9 cellular contexts compared by ENCODE assay signal in genomic region chr20:32155017-32155965, GRCh38. TPM values are rescaled to one million over a fixed set of nuclear protein-coding genes. Genes with fewer than 3 reads are reported as not detected.
DNase-seq lines count a peak whose midpoint lies in the region; ATAC-seq and TF ChIP-seq lines count a peak whose summit lies in the region.
"Had no signal": no experiment of that assay in that cellular context is flagged by ENCODE, and none has a peak within 500 bp of the region (broad histone marks: within the 10 kb centered on the region; RNA-seq: fewer than 3 reads in every experiment).

No MANE protein-coding gene starts in this region.

- H3K18ac ChIP-seq in trophoblast cell (ENCODE audit: low read length): no peak overlapping the region

- no peak overlapping the region for H2BK120ac ChIP-seq in trophoblast cell (ENCODE audit: insufficient read depth, low read length, poor library complexity)

- no peak overlapping the region for H2BK12ac ChIP-seq in trophoblast cell (ENCODE audit: low read length)

- CTCF ChIA-PET in Caco-2 (lab: Charles Lee): no interaction called here

- TF ChIP-seq CTCF in Caco-2 (IDR thresholded peaks at IDR 0.05; ENCODE audit: insufficient read depth in 1 of 2, low read depth in 1 of 2, low read length in 1 of 2, severe bottlenecking in 1 of 2, unreplicated experiment in 1 of 2): peak; percentile 73 to 92
- peak; percentile 22 for TF ChIP-seq CTCF in HFF-Myc (IDR thresholded peaks at IDR 0.05; ENCODE audit: low read depth, low read length, missing control alignments)
- peak; percentile 39 for TF ChIP-seq CTCF in cardiac muscle cell (IDR thresholded peaks at IDR 0.05; ENCODE audit: low read depth, low read length)

- H3K36me3 Mint-ChIP-seq in Caco-2 (ENCODE audit: insufficient read depth, unreplicated experiment): peaks cover 81% of the 10 kb centered on the region
- H3K36me3 Mint-ChIP-seq in activated naive CD4-positive, alpha-beta T cell treated with anti-CD3 and anti-CD28 coated beads, Interleukin-2, amount 50 U/mL, for 72 hours: peaks cover 0 to 15% of the 10 kb centered on the region in 2 donors

- POLR2A ChIA-PET in Caco-2 (lab: Charles Lee): no interaction called here

- no peaks in the 10 kb centered on the region for H3K9me3 ChIP-seq in Caco-2
- H3K9me3 ChIP-seq in NT2/D1 (ENCODE audit: insufficient read depth, low read length): no peaks in the 10 kb centered on the region
- no peaks in the 10 kb centered on the region for H3K9me3 ChIP-seq in cardiac muscle cell (ENCODE audit: low read depth)
- no peaks in the 10 kb centered on the region for H3K9me3 ChIP-seq in trophoblast cell (ENCODE audit: insufficient read depth, low read depth, low read length)

- no peak overlapping the region for H4K8ac ChIP-seq in trophoblast cell (ENCODE audit: low read depth, low read length)

- no peak overlapping the region for H3K4me3 Mint-ChIP-seq in Caco-2 (ENCODE audit: unreplicated experiment)

- H3K23ac ChIP-seq in trophoblast cell (ENCODE audit: low read length): no peak overlapping the region

- ATAC-seq in activated naive CD4-positive, alpha-beta T cell treated with anti-CD3 and anti-CD28 coated beads, Interleukin-2, amount 50 U/mL, for 72 hours: peak; percentile 52 to 75
- no peak for ATAC-seq in HG03175 (IDR thresholded peaks at IDR 0.05; ENCODE audit: unreplicated experiment)
- ATAC-seq in GM18505 (IDR thresholded peaks at IDR 0.05; ENCODE audit: unreplicated experiment): no peak

- no peak overlapping the region for H2AK5ac ChIP-seq in trophoblast cell (ENCODE audit: low read length)

- peak overlapping the region; percentile 69 for H3K27ac ChIP-seq in cardiac muscle cell
- no peak overlapping the region for H3K27ac ChIP-seq in trophoblast cell (ENCODE audit: low read depth, low read length)
- H3K27ac ChIP-seq: SK-N-MC had no signal

- no peaks in the 10 kb centered on the region for H3K27me3 ChIP-seq in Caco-2 (replicated peaks; ENCODE audit: control insufficient read depth, insufficient read depth, low read length)
- H3K27me3 ChIP-seq in NT2/D1 (ENCODE audit: insufficient read depth, insufficient read length): no peaks in the 10 kb centered on the region
- H3K27me3 ChIP-seq in cardiac muscle cell: no peaks in the 10 kb centered on the region
- H3K27me3 ChIP-seq in trophoblast cell (ENCODE audit: insufficient read depth, low read length): no peaks in the 10 kb centered on the region

- H3K9me3 Mint-ChIP-seq in Caco-2 (ENCODE audit: unreplicated experiment): no peaks in the 10 kb centered on the region
- no peaks in the 10 kb centered on the region for H3K9me3 Mint-ChIP-seq in activated naive CD4-positive, alpha-beta T cell treated with anti-CD3 and anti-CD28 coated beads, Interleukin-2, amount 50 U/mL, for 72 hours

- H4K91ac ChIP-seq in trophoblast cell (ENCODE audit: low read depth, low read length): no peak overlapping the region

- H2AFZ ChIP-seq in trophoblast cell (ENCODE audit: insufficient read depth, low read length, poor library complexity): no peak overlapping the region

- H3K14ac ChIP-seq in trophoblast cell (ENCODE audit: low read length): no peak overlapping the region

- TF ChIP-seq POLR2A in GM18505 (IDR thresholded peaks at IDR 0.05; ENCODE audit: borderline replicate concordance, extremely low read depth, insufficient read depth, insufficient read length): no peak

- H3K9ac ChIP-seq in NT2/D1 (ENCODE audit: insufficient read length, low read depth) (no peak overlapping the region), trophoblast cell (ENCODE audit: low read length) (no peak overlapping the region)

- H3K4me3 ChIP-seq in Caco-2 (ENCODE audit: low read depth, low read length) (no peak overlapping the region), HFF-Myc (replicated peaks; ENCODE audit: low read depth, low read length) (no peak overlapping the region), NT2/D1 (ENCODE audit: insufficient read length, low read depth) (no peak overlapping the region), cardiac muscle cell (no peak overlapping the region), trophoblast cell (ENCODE audit: low read depth, low read length) (no peak overlapping the region)
- H3K4me3 ChIP-seq: SK-N-MC had no signal

- BruUV-seq in Caco-2 (replicated peaks; lab: Mats Ljungman, UMichigan): no TSS peak

- H4K12ac ChIP-seq in trophoblast cell (ENCODE audit: low read depth, low read length): no peak overlapping the region

- peaks cover 6% of the 10 kb centered on the region for H3K4me1 ChIP-seq in Caco-2
- H3K4me1 ChIP-seq in NT2/D1 (ENCODE audit: insufficient read depth, insufficient read length): no peaks in the 10 kb centered on the region
- no peaks in the 10 kb centered on the region for H3K4me1 ChIP-seq in cardiac muscle cell (ENCODE audit: low read depth)
- H3K4me1 ChIP-seq in trophoblast cell (ENCODE audit: control insufficient read depth in 1 of 2, insufficient read depth in 2 of 2, low read length in 2 of 2): no peaks in the 10 kb centered on the region

- H3K4me1 Mint-ChIP-seq in Caco-2 (ENCODE audit: low read depth, unreplicated experiment): peaks cover 8% of the 10 kb centered on the region

- H3K27me3 Mint-ChIP-seq in Caco-2 (ENCODE audit: insufficient read depth, unreplicated experiment): no peaks in the 10 kb centered on the region

- H3K36me3 ChIP-seq in Caco-2 (ENCODE audit: control insufficient read depth, insufficient read depth, low read length) (peaks cover 23% of the 10 kb centered on the region), NT2/D1 (ENCODE audit: insufficient read depth, insufficient read length, low read length) (peaks cover 59% of the 10 kb centered on the region), cardiac muscle cell (peaks cover 31% of the 10 kb centered on the region), trophoblast cell (ENCODE audit: control insufficient read depth in 1 of 2, insufficient read depth in 2 of 2, low read length in 2 of 2) (peaks cover 58 to 69% of the 10 kb centered on the region in 2 experiments)

- peak; percentile 84 to 86 for DNase-seq in Caco-2
- DNase-seq in HFF-Myc (ENCODE audit: extremely low read depth, low read depth): peak; percentile 38
- peak; percentile 36 for DNase-seq in NT2/D1 (ENCODE audit: low read depth, low spot score)
- DNase-seq in activated naive CD4-positive, alpha-beta T cell treated with anti-CD3 and anti-CD28 coated beads, Interleukin-2, amount 50 U/mL, for 72 hours (ENCODE audit: low spot score in 2 of 2): peak; percentile 22 to 75
- DNase-seq in cardiac muscle cell (ENCODE audit: low read depth in 1 of 2, low spot score in 1 of 2): peak; percentile 74 to 96
- DNase-seq in trophoblast cell: peak; percentile 54 to 59

- intact Hi-C loops in Caco-2 (cut with micrococcal nuclease; ENCODE audit: unreplicated experiment): loop anchor here (1.0 to 5.0 kb wide), 3 partner anchors 182 to 498 kb away; no protein-coding TSS in a partner anchor

- no peak overlapping the region for H3K27ac Mint-ChIP-seq in Caco-2 (ENCODE audit: unreplicated experiment)
- peak overlapping the region; percentile 10 to 90 for H3K27ac Mint-ChIP-seq in activated naive CD4-positive, alpha-beta T cell treated with anti-CD3 and anti-CD28 coated beads, Interleukin-2, amount 50 U/mL, for 72 hours

- no peaks in the 10 kb centered on the region for H3K79me1 ChIP-seq in trophoblast cell (ENCODE audit: low read length)

- no peaks in the 10 kb centered on the region for H3K79me2 ChIP-seq in trophoblast cell (ENCODE audit: control insufficient read depth, insufficient read depth, low read length, poor library complexity)

- no peak overlapping the region for H2BK5ac ChIP-seq in trophoblast cell (ENCODE audit: low read depth, low read length, poor library complexity)

- H3K4me2 ChIP-seq in trophoblast cell (ENCODE audit: low read length): no peak overlapping the region

- H3K4ac ChIP-seq in trophoblast cell (ENCODE audit: low read depth, low read length): no peak overlapping the region

- WGBS in trophoblast cell (ENCODE audit: extremely low coverage, insufficient coverage, insufficient read length): no CpG with 5 or more reads among the region's 11 CpGs

RNA-seq across cellular contexts. Expression of gene TM9SF4, which starts 45.8 kb away (rescaled TPM):
- total RNA-seq in Caco-2 (2022) (130 and 138 TPM in 2 replicates), cardiac muscle cell (38.9 and 52.5 TPM in 2 replicates)
- 10 to 100 TPM; 41.0 to 45.4 TPM for total RNA-seq in activated naive CD4-positive, alpha-beta T cell treated with anti-CD3 and anti-CD28 coated beads, Interleukin-2, amount 50 U/mL, for 72 hours
- polyA plus RNA-seq in cardiac muscle cell: 54.6 and 71.3 TPM in 2 replicates
- polyA plus RNA-seq in trophoblast cell (2013): 56.8 and 57.8 TPM in 2 replicates

RNA-seq across cellular contexts. Expression of gene PLAGL2, which starts 52.3 kb away (rescaled TPM):
- total RNA-seq in Caco-2 (2022): 89.6 and 96.1 TPM in 2 replicates
- total RNA-seq in activated naive CD4-positive, alpha-beta T cell treated with anti-CD3 and anti-CD28 coated beads, Interleukin-2, amount 50 U/mL, for 72 hours: 10 to 100 TPM; 51.3 to 65.2 TPM
- 17.7 and 29.8 TPM in 2 replicates for total RNA-seq in cardiac muscle cell
- 18.3 and 29.3 TPM in 2 replicates for polyA plus RNA-seq in cardiac muscle cell
- polyA plus RNA-seq in trophoblast cell (2013): 20.8 and 21.5 TPM in 2 replicates

RNA-seq across cellular contexts. Expression of gene POFUT1, which starts 52.4 kb away (rescaled TPM):
- total RNA-seq in Caco-2 (2022): 148 and 158 TPM in 2 replicates
- total RNA-seq in activated naive CD4-positive, alpha-beta T cell treated with anti-CD3 and anti-CD28 coated beads, Interleukin-2, amount 50 U/mL, for 72 hours: 10 to 100 TPM; 18.7 to 39.7 TPM
- total RNA-seq in cardiac muscle cell: 26.2 and 31.4 TPM in 2 replicates
- polyA plus RNA-seq in cardiac muscle cell: 21.2 and 25.1 TPM in 2 replicates
- polyA plus RNA-seq in trophoblast cell (2013): 25.0 and 25.5 TPM in 2 replicates

Comparison
In these comparisons a context has a peak if more than half of its experiments do, and no peak if none do; other contexts are left out.
1. CTCF ChIP-seq: peak in every context shown above with its lines; median percentile 82 in Caco-2; 39 in cardiac muscle cell; 22 in HFF-Myc.
2. ATAC-seq: peak in activated naive CD4-positive, alpha-beta T cell treated with anti-CD3 and anti-CD28 coated beads, Interleukin-2, amount 50 U/mL, for 72 hours (2 of 2); none in HG03175 (single experiment) and GM18505 (single experiment).
3. Peak in every context shown above with its lines, with median percentiles within 50 percentile points of each other: DNase-seq.